In the genomic region with DNA sequence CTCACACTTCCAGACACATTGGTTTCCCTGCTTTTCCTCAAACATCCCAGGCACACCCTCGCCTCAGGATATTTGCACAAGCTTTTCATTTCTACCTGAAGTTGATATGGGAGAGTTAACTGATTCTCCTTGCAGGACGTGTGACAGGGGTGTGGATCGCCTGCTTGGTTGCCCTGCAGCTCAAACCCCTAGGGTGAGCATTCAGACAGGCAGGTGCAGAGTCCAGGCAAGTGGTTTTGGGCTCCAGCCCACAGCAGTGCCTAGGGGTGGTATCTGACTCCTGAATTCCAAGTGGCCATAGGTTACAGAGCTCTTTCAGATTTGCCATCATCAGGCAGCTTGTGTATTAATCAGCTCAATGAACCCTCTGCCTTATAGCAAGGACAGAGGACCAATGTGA, we compare ENCODE assay signal across 1 cellular context.
TF ChIP-seq lines count a peak whose summit lies in the region.

No MANE protein-coding gene starts in this region.

TF ChIP-seq in GM23338, 12 proteins besides CTCF, POLR2A, EP300 and RAD21 (continued from another document):
- TF ChIP-seq, protein P1, sequence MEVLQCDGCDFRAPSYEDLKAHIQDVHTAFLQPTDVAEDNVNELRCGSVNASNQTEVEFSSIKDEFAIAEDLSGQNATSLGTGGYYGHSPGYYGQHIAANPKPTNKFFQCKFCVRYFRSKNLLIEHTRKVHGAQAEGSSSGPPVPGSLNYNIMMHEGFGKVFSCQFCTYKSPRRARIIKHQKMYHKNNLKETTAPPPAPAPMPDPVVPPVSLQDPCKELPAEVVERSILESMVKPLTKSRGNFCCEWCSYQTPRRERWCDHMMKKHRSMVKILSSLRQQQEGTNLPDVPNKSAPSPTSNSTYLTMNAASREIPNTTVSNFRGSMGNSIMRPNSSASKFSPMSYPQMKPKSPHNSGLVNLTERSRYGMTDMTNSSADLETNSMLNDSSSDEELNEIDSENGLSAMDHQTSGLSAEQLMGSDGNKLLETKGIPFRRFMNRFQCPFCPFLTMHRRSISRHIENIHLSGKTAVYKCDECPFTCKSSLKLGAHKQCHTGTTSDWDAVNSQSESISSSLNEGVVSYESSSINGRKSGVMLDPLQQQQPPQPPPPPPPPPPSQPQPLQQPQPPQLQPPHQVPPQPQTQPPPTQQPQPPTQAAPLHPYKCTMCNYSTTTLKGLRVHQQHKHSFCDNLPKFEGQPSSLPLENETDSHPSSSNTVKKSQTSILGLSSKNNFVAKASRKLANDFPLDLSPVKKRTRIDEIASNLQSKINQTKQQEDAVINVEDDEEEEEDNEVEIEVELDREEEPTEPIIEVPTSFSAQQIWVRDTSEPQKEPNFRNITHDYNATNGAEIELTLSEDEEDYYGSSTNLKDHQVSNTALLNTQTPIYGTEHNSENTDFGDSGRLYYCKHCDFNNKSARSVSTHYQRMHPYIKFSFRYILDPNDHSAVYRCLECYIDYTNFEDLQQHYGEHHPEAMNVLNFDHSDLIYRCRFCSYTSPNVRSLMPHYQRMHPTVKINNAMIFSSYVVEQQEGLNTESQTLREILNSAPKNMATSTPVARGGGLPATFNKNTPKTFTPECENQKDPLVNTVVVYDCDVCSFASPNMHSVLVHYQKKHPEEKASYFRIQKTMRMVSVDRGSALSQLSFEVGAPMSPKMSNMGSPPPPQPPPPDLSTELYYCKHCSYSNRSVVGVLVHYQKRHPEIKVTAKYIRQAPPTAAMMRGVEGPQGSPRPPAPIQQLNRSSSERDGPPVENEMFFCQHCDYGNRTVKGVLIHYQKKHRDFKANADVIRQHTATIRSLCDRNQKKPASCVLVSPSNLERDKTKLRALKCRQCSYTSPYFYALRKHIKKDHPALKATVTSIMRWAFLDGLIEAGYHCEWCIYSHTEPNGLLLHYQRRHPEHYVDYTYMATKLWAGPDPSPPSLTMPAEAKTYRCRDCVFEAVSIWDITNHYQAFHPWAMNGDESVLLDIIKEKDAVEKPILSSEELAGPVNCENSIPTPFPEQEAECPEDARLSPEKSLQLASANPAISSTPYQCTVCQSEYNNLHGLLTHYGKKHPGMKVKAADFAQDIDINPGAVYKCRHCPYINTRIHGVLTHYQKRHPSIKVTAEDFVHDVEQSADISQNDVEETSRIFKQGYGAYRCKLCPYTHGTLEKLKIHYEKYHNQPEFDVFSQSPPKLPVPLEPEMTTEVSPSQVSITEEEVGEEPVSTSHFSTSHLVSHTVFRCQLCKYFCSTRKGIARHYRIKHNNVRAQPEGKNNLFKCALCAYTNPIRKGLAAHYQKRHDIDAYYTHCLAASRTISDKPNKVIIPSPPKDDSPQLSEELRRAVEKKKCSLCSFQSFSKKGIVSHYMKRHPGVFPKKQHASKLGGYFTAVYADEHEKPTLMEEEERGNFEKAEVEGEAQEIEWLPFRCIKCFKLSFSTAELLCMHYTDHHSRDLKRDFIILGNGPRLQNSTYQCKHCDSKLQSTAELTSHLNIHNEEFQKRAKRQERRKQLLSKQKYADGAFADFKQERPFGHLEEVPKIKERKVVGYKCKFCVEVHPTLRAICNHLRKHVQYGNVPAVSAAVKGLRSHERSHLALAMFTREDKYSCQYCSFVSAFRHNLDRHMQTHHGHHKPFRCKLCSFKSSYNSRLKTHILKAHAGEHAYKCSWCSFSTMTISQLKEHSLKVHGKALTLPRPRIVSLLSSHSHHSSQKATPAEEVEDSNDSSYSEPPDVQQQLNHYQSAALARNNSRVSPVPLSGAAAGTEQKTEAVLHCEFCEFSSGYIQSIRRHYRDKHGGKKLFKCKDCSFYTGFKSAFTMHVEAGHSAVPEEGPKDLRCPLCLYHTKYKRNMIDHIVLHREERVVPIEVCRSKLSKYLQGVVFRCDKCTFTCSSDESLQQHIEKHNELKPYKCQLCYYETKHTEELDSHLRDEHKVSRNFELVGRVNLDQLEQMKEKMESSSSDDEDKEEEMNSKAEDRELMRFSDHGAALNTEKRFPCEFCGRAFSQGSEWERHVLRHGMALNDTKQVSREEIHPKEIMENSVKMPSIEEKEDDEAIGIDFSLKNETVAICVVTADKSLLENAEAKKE (CRISPR knock-in tag; IDR thresholded peaks at IDR 0.05): no peak
- TF ChIP-seq STAT1 (IDR thresholded peaks at IDR 0.05; ENCODE audit: unreplicated experiment): no peak
- no peak for TF ChIP-seq EZH2 (IDR thresholded peaks at IDR 0.05; ENCODE audit: low read depth, unreplicated experiment)
